1 cellular context compared by ENCODE assay signal in genomic region chr22:35683560-35683959, GRCh38.
A peak's percentile ranks its signal among the peaks of the same experiment; 100 is the strongest.
TF ChIP-seq lines count a peak whose summit lies in the region.

No MANE protein-coding gene starts in this region.

TF ChIP-seq in HepG2, 621 proteins besides CTCF, POLR2A, EP300 and RAD21:
- TF ChIP-seq SOX6 (IDR thresholded peaks at IDR 0.05) (0 out of 2 replicates have a peak, but pooled peaks have one; percentile 11), SOX6 (CRISPR knock-in tag; IDR thresholded peaks at IDR 0.05) (no peak), SNRNP70 (IDR thresholded peaks at IDR 0.05; ENCODE audit: low read depth, low read length) (no peak), NBN (conservative IDR thresholded peaks at IDR 0.05) (0 out of 2 replicates have a peak, but pooled peaks have one; percentile 54), FOXK2 (IDR thresholded peaks at IDR 0.05) (peak; percentile 45; the same call in 1 of the 2 replicates)
